Comparison of ENCODE assay signal across 9 cellular contexts in genomic region chr15:41501961-41502786, GRCh38. TPM values are rescaled to one million over a fixed set of nuclear protein-coding genes. Genes with fewer than 3 reads are reported as not detected.
DNase-seq lines count a peak whose midpoint lies in the region; ATAC-seq and TF ChIP-seq lines count a peak whose summit lies in the region.
"Had no signal": no experiment of that assay in that cellular context is flagged by ENCODE, and none has a peak within 500 bp of the region (broad histone marks: within the 10 kb centered on the region; RNA-seq: fewer than 3 reads in every experiment).

No MANE protein-coding gene starts in this region.

- no peak overlapping the region for H2AFZ ChIP-seq in Loucy (ENCODE audit: low read length)

- peaks cover 9% of the 10 kb centered on the region for H3K4me1 ChIP-seq in Loucy (ENCODE audit: insufficient read depth, low read length, poor library complexity, severe bottlenecking)
- H3K4me1 ChIP-seq in iPS-18a (ENCODE audit: control insufficient read depth, low read depth, low read length): peaks cover 6% of the 10 kb centered on the region

- H3K27ac ChIP-seq in iPS-18a (ENCODE audit: low read length): no peak overlapping the region

- no peak overlapping the region for H3K27ac Mint-ChIP-seq in stimulated activated naive CD8-positive, alpha-beta T cell treated with anti-CD3 and anti-CD28 coated beads, Interleukin-15, Interleukin-2, amounts not matched to agents 100 ng/mL and 50 ng/mL, for 24 hours

- no peak for DNase-seq in activated T-cell treated with anti-CD3 and anti-CD28 coated beads, Interleukin-2, amount 50 U/mL, for 4 hours
- no peak for DNase-seq in pons (ENCODE audit: low spot score)
- no peak for DNase-seq in RPMI8226

- H3K4me2 ChIP-seq in Loucy (ENCODE audit: low read depth, low read length, poor library complexity, severe bottlenecking): peak overlapping the region; percentile 50

- no peaks in the 10 kb centered on the region for H3F3A ChIP-seq in Loucy (ENCODE audit: low read depth)

- H3K36me3 ChIP-seq in Loucy (ENCODE audit: insufficient read depth, low read length) (no peaks in the 10 kb centered on the region), iPS-18a (ENCODE audit: control insufficient read depth, low read depth, low read length) (no peaks in the 10 kb centered on the region)

- H3K9me3 ChIP-seq in Loucy (ENCODE audit: insufficient read depth, low read depth, low read length) (no peaks in the 10 kb centered on the region), iPS-18a (ENCODE audit: control insufficient read depth, low read depth, low read length) (no peaks in the 10 kb centered on the region)

- H4K20me1 ChIP-seq in Loucy (ENCODE audit: insufficient read depth, low read length, poor library complexity, severe bottlenecking): no peaks in the 10 kb centered on the region

- no peaks in the 10 kb centered on the region for H3K79me2 ChIP-seq in Loucy (ENCODE audit: insufficient read depth, low read length)

- H3K9me2 ChIP-seq in Loucy (replicated peaks; ENCODE audit: low read depth, low read length): no peaks in the 10 kb centered on the region

- no peak for TF ChIP-seq CTCF in Loucy (conservative IDR thresholded peaks at IDR 0.05; ENCODE audit: low read length)

- H3K4me3 ChIP-seq in Loucy (ENCODE audit: low read length, poor library complexity, severe bottlenecking) (peak overlapping the region; percentile 53), iPS-18a (ENCODE audit: low read length) (peak overlapping the region; percentile 48)

- H3K27me3 Mint-ChIP-seq in activated T-cell treated with anti-CD3 and anti-CD28 coated beads, Interleukin-2, amount 50 U/mL, for 4 hours (ENCODE audit: low read depth): peaks cover 41% of the 10 kb centered on the region
- peaks cover 67% of the 10 kb centered on the region for H3K27me3 Mint-ChIP-seq in stimulated activated naive CD8-positive, alpha-beta T cell treated with anti-CD3 and anti-CD28 coated beads, Interleukin-15, Interleukin-2, amounts not matched to agents 100 ng/mL and 50 ng/mL, for 24 hours

- ATAC-seq in activated T-cell treated with anti-CD3 and anti-CD28 coated beads, Interleukin-2, amount 50 U/mL, for 4 hours: peak; percentile 60 to 69
- ATAC-seq in HG02763 (IDR thresholded peaks at IDR 0.05; ENCODE audit: unreplicated experiment) (no peak), HG02678 (IDR thresholded peaks at IDR 0.05; ENCODE audit: unreplicated experiment) (no peak)
- ATAC-seq: Panc1 had no signal

- H3K27me3 ChIP-seq in Loucy (ENCODE audit: insufficient read depth, low read length, poor library complexity, severe bottlenecking) (no peaks in the 10 kb centered on the region), iPS-18a (ENCODE audit: control insufficient read depth, insufficient read depth, low read length) (peaks cover 97% of the 10 kb centered on the region)

- H3K4me3 Mint-ChIP-seq in activated T-cell treated with anti-CD3 and anti-CD28 coated beads, Interleukin-2, amount 50 U/mL, for 4 hours: peak overlapping the region; percentile 56
- peak overlapping the region; percentile 58 for H3K4me3 Mint-ChIP-seq in stimulated activated naive CD8-positive, alpha-beta T cell treated with anti-CD3 and anti-CD28 coated beads, Interleukin-15, Interleukin-2, amounts not matched to agents 100 ng/mL and 50 ng/mL, for 24 hours

- no peaks in the 10 kb centered on the region for H3K36me3 Mint-ChIP-seq in activated T-cell treated with anti-CD3 and anti-CD28 coated beads, Interleukin-2, amount 50 U/mL, for 4 hours (ENCODE audit: insufficient read depth)
- no peaks in the 10 kb centered on the region for H3K36me3 Mint-ChIP-seq in stimulated activated naive CD8-positive, alpha-beta T cell treated with anti-CD3 and anti-CD28 coated beads, Interleukin-15, Interleukin-2, amounts not matched to agents 100 ng/mL and 50 ng/mL, for 24 hours (ENCODE audit: low read depth)

- H3K4me1 Mint-ChIP-seq in activated T-cell treated with anti-CD3 and anti-CD28 coated beads, Interleukin-2, amount 50 U/mL, for 4 hours (ENCODE audit: low read depth): peaks cover 17% of the 10 kb centered on the region
- peaks cover 25% of the 10 kb centered on the region for H3K4me1 Mint-ChIP-seq in stimulated activated naive CD8-positive, alpha-beta T cell treated with anti-CD3 and anti-CD28 coated beads, Interleukin-15, Interleukin-2, amounts not matched to agents 100 ng/mL and 50 ng/mL, for 24 hours (ENCODE audit: low read depth)

- H3K9ac ChIP-seq in Loucy (ENCODE audit: low read depth, low read length, poor library complexity, severe bottlenecking) (peak overlapping the region; percentile 60), iPS-18a (ENCODE audit: low read length) (no peak overlapping the region)

- H3K9me3 Mint-ChIP-seq in activated T-cell treated with anti-CD3 and anti-CD28 coated beads, Interleukin-2, amount 50 U/mL, for 4 hours: no peaks in the 10 kb centered on the region
- H3K9me3 Mint-ChIP-seq in stimulated activated naive CD8-positive, alpha-beta T cell treated with anti-CD3 and anti-CD28 coated beads, Interleukin-15, Interleukin-2, amounts not matched to agents 100 ng/mL and 50 ng/mL, for 24 hours: no peaks in the 10 kb centered on the region

RNA-seq across cellular contexts. Expression of gene ITPKA, which starts 8.5 kb away (rescaled TPM):
- under 1 TPM; 0.20 to 0.47 (median 0.27) TPM for total RNA-seq in activated T-cell treated with anti-CD3 and anti-CD28 coated beads, Interleukin-2, amount 50 U/mL, for 4 hours

RNA-seq across cellular contexts. Expression of gene LTK, which starts 11.5 kb away (rescaled TPM):
- total RNA-seq in activated T-cell treated with anti-CD3 and anti-CD28 coated beads, Interleukin-2, amount 50 U/mL, for 4 hours: under 1 TPM; 0.11 to 0.24 (median 0.23) TPM

RNA-seq across cellular contexts. Expression of gene RPAP1, which starts 41.9 kb away (rescaled TPM):
- total RNA-seq in activated T-cell treated with anti-CD3 and anti-CD28 coated beads, Interleukin-2, amount 50 U/mL, for 4 hours: 10 to 100 TPM; 63.6 to 70.4 (median 66.2) TPM

RNA-seq across cellular contexts. Expression of gene TYRO3, which starts 56.8 kb away (rescaled TPM):
- total RNA-seq in activated T-cell treated with anti-CD3 and anti-CD28 coated beads, Interleukin-2, amount 50 U/mL, for 4 hours: 1 to 10 TPM; 2.2 to 2.9 (median 2.3) TPM

Comparison
In these comparisons a context has a peak if more than half of its experiments do, and no peak if none do; other contexts are left out.
1. ATAC-seq: peak in activated T-cell treated with anti-CD3 and anti-CD28 coated beads, Interleukin-2, amount 50 U/mL, for 4 hours (2 of 2); none in HG02763 (single experiment) and HG02678 (single experiment).